Comparison of ENCODE assay signal across 8 cellular contexts in the genomic region with DNA sequence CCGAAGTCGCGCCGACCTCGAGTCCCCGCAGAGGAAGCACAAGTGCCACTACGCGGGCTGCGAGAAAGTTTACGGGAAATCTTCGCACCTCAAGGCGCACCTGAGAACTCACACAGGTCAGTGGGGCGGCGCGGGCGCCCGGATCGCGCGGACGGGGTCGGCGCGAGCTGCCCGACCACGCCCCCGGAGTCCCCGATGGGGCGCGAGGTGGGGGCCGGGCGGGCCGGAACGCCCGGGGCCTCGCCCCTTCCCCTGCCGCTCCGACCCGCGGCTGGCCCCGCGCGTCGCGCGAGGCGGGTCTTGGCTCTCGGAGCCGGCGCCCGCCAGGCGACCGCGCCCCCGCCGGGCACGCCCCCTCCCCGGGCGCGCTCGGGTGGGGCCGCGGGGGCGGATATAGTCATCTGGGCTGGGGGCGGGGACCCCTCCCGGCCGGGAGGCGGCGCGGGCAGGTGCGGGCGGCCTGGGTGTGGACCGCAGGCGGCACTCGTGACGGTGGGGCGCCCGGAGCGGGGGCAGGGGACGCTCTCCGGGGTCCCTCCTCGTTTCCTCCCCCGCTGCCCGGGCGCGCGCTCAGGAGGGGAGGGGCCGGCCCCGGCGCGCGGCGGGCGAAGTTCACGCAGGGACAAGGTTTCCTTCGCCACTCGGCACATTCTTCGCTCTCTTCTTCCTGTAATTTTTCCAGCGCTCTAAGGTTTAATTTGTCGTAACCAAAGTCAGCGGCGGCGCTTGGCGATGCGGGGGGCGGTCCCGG. TPM values are rescaled to one million over a fixed set of nuclear protein-coding genes. Genes with fewer than 3 reads are reported as not detected.
DNase-seq lines count a peak whose midpoint lies in the region; ATAC-seq lines count a peak whose summit lies in the region.

No MANE protein-coding gene starts in this region.

- H3K4me2 ChIP-seq in mesendoderm (ENCODE audit: low read length): peak overlapping the region; percentile 67

- H3K4me3 ChIP-seq in mesendoderm (ENCODE audit: low read length): peak overlapping the region; percentile 60

- no peak overlapping the region for H2AK5ac ChIP-seq in mesendoderm (ENCODE audit: low read length)

- H3K18ac ChIP-seq in mesendoderm (ENCODE audit: low read length): peak overlapping the region; percentile 90

- H3K9ac ChIP-seq in mesendoderm (ENCODE audit: low read length): peak overlapping the region; percentile 80

- no peak overlapping the region for H2BK120ac ChIP-seq in mesendoderm (ENCODE audit: low read depth, low read length)

- no peak overlapping the region for H4K5ac ChIP-seq in mesendoderm (ENCODE audit: low read length)

- H2BK5ac ChIP-seq in mesendoderm (ENCODE audit: low read length): no peak overlapping the region

- peaks cover 3% of the 10 kb centered on the region for H3K4me1 ChIP-seq in mesendoderm (ENCODE audit: control insufficient read depth, low read depth, low read length)

- no peak overlapping the region for H4K8ac ChIP-seq in mesendoderm (ENCODE audit: low read depth, low read length)

- ATAC-seq in HG03159 (IDR thresholded peaks at IDR 0.05; ENCODE audit: unreplicated experiment): no peak

- H3K27me3 ChIP-seq in mesendoderm (ENCODE audit: insufficient read depth, low read length, poor library complexity): no peaks in the 10 kb centered on the region

- peak overlapping the region; percentile 82 for H3K56ac ChIP-seq in mesendoderm (ENCODE audit: low read length)

- no CpG with 5 or more reads among the region's 107 CpGs for WGBS in mesendoderm (ENCODE audit: extremely low coverage, insufficient coverage, low lambda C conversion rate)

- no peak overlapping the region for H3K23ac ChIP-seq in mesendoderm (ENCODE audit: low read length)

- peak overlapping the region; percentile 41 for H3K4ac ChIP-seq in mesendoderm (ENCODE audit: low read depth, low read length)

- peak overlapping the region; percentile 37 for H3K27ac ChIP-seq in mesendoderm (ENCODE audit: low read depth, low read length)

- H3K36me3 ChIP-seq in mesendoderm (ENCODE audit: control insufficient read depth, insufficient read depth, low read length): no peaks in the 10 kb centered on the region

- H2BK15ac ChIP-seq in mesendoderm (replicated peaks; ENCODE audit: low read depth): no peak overlapping the region

- peaks cover 22% of the 10 kb centered on the region for H3K79me1 ChIP-seq in mesendoderm (ENCODE audit: low read length)

- peak; percentile 69 for DNase-seq in NCI-H82 (lab: John Stamatoyannopoulos, UW)
- no peak for DNase-seq in NCI-H82 treated with DMSO at 0.1 percent for 48 hours (lab: John Stamatoyannopoulos, UW; ENCODE audit: unreplicated experiment)
- DNase-seq in NCI-H1930 (lab: John Stamatoyannopoulos, UW): peak; percentile 23 to 49
- DNase-seq in activated CD4-positive, alpha-beta T cell treated with anti-CD3 and anti-CD28 coated beads, Interleukin-2, amount 50 U/mL, for 48 hours: peak; percentile 59
- DNase-seq in effector CD4-positive, alpha-beta T cell: peak; percentile 76
- peak; percentile 48 for DNase-seq in mesendoderm
- peak; percentile 42 to 55 for DNase-seq in stimulated activated CD8-positive, alpha-beta memory T cell treated with anti-CD3 and anti-CD28 coated beads, Interleukin-2, amount 100 ng/mL, for 48 hours (ENCODE audit: low read depth in 2 of 2)

- H3K79me2 ChIP-seq in mesendoderm (ENCODE audit: control insufficient read depth, insufficient read depth, low read length): peaks cover 25% of the 10 kb centered on the region

RNA-seq across cellular contexts. Expression of a gene that starts 1.2 kb away (rescaled TPM):
- 28.4 TPM for polyA plus RNA-seq in mesendoderm (2013, experiment 1 of 2)
- 29.2 TPM for polyA plus RNA-seq in mesendoderm (2013, experiment 2 of 2)
